26 cellular contexts compared by ENCODE assay signal in the genomic region with DNA sequence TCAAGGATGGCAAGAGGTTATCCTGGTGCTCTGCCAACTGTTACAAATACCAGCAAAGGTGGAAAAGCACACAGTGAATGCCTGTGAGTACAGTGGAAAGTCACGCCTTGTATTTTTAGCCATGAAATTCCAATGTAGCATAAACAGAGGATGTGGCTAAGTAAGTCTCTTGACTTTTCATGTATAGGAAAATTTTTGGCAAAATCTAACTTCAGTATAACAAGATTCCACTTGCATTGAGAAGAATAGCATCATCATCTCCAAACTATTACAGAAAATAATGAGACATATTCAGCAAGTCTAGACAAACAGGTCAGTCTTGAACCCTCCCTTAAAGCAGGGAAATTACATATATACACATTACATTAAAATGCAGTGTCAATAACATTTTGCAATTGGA. TPM values are rescaled to one million over a fixed set of nuclear protein-coding genes. Genes with fewer than 3 reads are reported as not detected.
A peak's percentile ranks its signal among the peaks of the same experiment; 100 is the strongest.
DNase-seq lines count a peak whose midpoint lies in the region; ATAC-seq, FAIRE-seq and TF ChIP-seq lines count a peak whose summit lies in the region.
"Had no signal": no experiment of that assay in that cellular context is flagged by ENCODE, and none has a peak within 500 bp of the region (broad histone marks: within the 10 kb centered on the region; RNA-seq: fewer than 3 reads in every experiment).

No MANE protein-coding gene starts in this region.

- H3K27ac Mint-ChIP-seq in HFFc6, result peak overlapping the region; percentile 67
- H3K27ac Mint-ChIP-seq: CD4-positive, alpha-beta T cell had no signal

- peak; percentile 44 for DNase-seq in HFFc6
- DNase-seq in RWPE2 (ENCODE audit: low spot score), result no peak
- no peak for DNase-seq in smooth muscle cell (lab: John Stamatoyannopoulos, UW; ENCODE audit: unreplicated experiment)
- no peak for DNase-seq in neuronal stem cell (ENCODE audit: low spot score)
- DNase-seq in germinal center (ENCODE audit: low spot score), result no peak
- DNase-seq in HepG2 (ENCODE audit: low spot score), result no peak
- DNase-seq: AML-193; CD4-positive, alpha-beta T cell; GOT3; KG1; MM.1S; NCI-H2029; NCI-H2227 treated with DMSO at 0.1 percent for 48 hours; NCI-H510A; NCI-H69; SK-N-SH; SW 1271 had no signal

- peaks cover 59% of the 10 kb centered on the region for H3K4me1 Mint-ChIP-seq in HFFc6 (ENCODE audit: low read depth)

- H3K9me3 Mint-ChIP-seq in HFFc6, result no peaks in the 10 kb centered on the region
- H3K9me3 Mint-ChIP-seq: CD4-positive, alpha-beta T cell had no signal

- H3K79me2 ChIP-seq in smooth muscle cell (ENCODE audit: low read depth) (no peaks in the 10 kb centered on the region), HepG2 (ENCODE audit: insufficient read depth, low read length) (no peaks in the 10 kb centered on the region)

- no peak overlapping the region for H3K23ac ChIP-seq in neuronal stem cell (ENCODE audit: low read depth, low read length, poor library complexity)

- no peak for TF ChIP-seq CTCF in HFFc6 (IDR thresholded peaks at IDR 0.05)
- no peak for TF ChIP-seq CTCF in RWPE2 (IDR thresholded peaks at IDR 0.05; ENCODE audit: poor library complexity, severe bottlenecking)
- no peak for TF ChIP-seq CTCF in smooth muscle cell (IDR thresholded peaks at IDR 0.05; ENCODE audit: borderline replicate concordance, insufficient read depth, poor library complexity, severe bottlenecking)
- TF ChIP-seq CTCF in HepG2 (CRISPR knock-in tag; IDR thresholded peaks at IDR 0.05), result no peak

- peak; percentile 84 for ATAC-seq in RWPE2 (ENCODE audit: low read depth)
- no peak for ATAC-seq in HepG2
- ATAC-seq: A549, Panc1 had no signal

- H3K18ac ChIP-seq in neuronal stem cell (ENCODE audit: low read length), result no peak overlapping the region

- no peak overlapping the region for H3K4ac ChIP-seq in neuronal stem cell (ENCODE audit: low read length)

- H4K20me1 ChIP-seq in smooth muscle cell (ENCODE audit: low read depth) (no peaks in the 10 kb centered on the region), HepG2 (ENCODE audit: insufficient read depth, low read length) (no peaks in the 10 kb centered on the region)
- H4K20me1 ChIP-seq: BLaER1 treated with 17β-estradiol and CSF1 and Interleukin-3, amounts not matched to agents 10 nM and 100 nM had no signal

- TF ChIP-seq RAD21 in HepG2 (CRISPR knock-in tag; IDR thresholded peaks at IDR 0.05), result no peak

- no peak overlapping the region for H2BK120ac ChIP-seq in neuronal stem cell (ENCODE audit: low read depth, low read length)

- no peak for TF ChIP-seq EP300 in HepG2 (IDR thresholded peaks at IDR 0.05; ENCODE audit: low read depth in 2 of 2, low read length in 2 of 2)
- no peak for TF ChIP-seq EP300 in HepG2 (CRISPR knock-in tag; IDR thresholded peaks at IDR 0.05; ENCODE audit: borderline replicate concordance)

- H3K36me3 ChIP-seq in RWPE2 (ENCODE audit: low read depth) (no peaks in the 10 kb centered on the region), esophagus (ENCODE audit: control insufficient read depth in 2 of 2, insufficient read depth in 2 of 2, low read length in 1 of 2) (peaks cover 2% of the 10 kb centered on the region in 2 donors), smooth muscle cell (ENCODE audit: low read depth) (no peaks in the 10 kb centered on the region), neuronal stem cell (replicated peaks in 1 of 2; ENCODE audit: control insufficient read depth in 2 of 2, insufficient read depth in 2 of 2, low read length in 2 of 2) (no peaks in the 10 kb centered on the region), HepG2 (replicated peaks in 1 of 2; ENCODE audit: control insufficient read depth in 1 of 2, insufficient read depth in 2 of 2, low read length in 2 of 2) (no peaks in the 10 kb centered on the region)
- H3K36me3 ChIP-seq: BLaER1 treated with 17β-estradiol and CSF1 and Interleukin-3, amounts not matched to agents 10 nM and 100 nM; HAP-1 had no signal

- no peak for FAIRE-seq in HepG2 (lab: Jason Lieb, UNC)
- FAIRE-seq: A549, D721Med, G401.6, GM12891, HTR-8/SVneo had no signal

- no peaks in the 10 kb centered on the region for H3K27me3 Mint-ChIP-seq in HFFc6 (ENCODE audit: insufficient read depth)

- H3K14ac ChIP-seq in neuronal stem cell (ENCODE audit: low read length), result no peak overlapping the region

- no TSS peak for BruUV-seq in HepG2 (replicated peaks; lab: Mats Ljungman, UMichigan)

- intact Hi-C loops in HepG2 (cut with micrococcal nuclease; ENCODE audit: unreplicated experiment), result no loop called here

- H3K9ac ChIP-seq in smooth muscle cell (ENCODE audit: low read depth) (no peak overlapping the region), neuronal stem cell (ENCODE audit: low read depth, low read length, poor library complexity) (no peak overlapping the region), HepG2 (ENCODE audit: insufficient read depth, low read depth, low read length) (no peak overlapping the region)
- H3K9ac ChIP-seq: BLaER1 treated with 17β-estradiol and CSF1 and Interleukin-3, amounts not matched to agents 10 nM and 100 nM; SK-N-SH had no signal

- no peak overlapping the region for H2BK12ac ChIP-seq in neuronal stem cell (ENCODE audit: low read length)

- no peaks in the 10 kb centered on the region for H3K9me3 ChIP-seq in RWPE2 (ENCODE audit: severe bottlenecking)
- no peaks in the 10 kb centered on the region for H3K9me3 ChIP-seq in esophagus (ENCODE audit: control insufficient read depth in 2 of 2, insufficient read depth in 1 of 2, low read depth in 1 of 2, low read length in 1 of 2)
- no peaks in the 10 kb centered on the region for H3K9me3 ChIP-seq in smooth muscle cell (replicated peaks; ENCODE audit: low read depth)
- H3K9me3 ChIP-seq in neuronal stem cell (replicated peaks in 1 of 2; ENCODE audit: control insufficient read depth in 2 of 2, insufficient read depth in 1 of 2, low read depth in 1 of 2, low read length in 2 of 2), result peaks cover 0 to 3% of the 10 kb centered on the region in 2 donors
- H3K9me3 ChIP-seq in HepG2 (ENCODE audit: low read length), result no peaks in the 10 kb centered on the region
- H3K9me3 ChIP-seq: A549; BLaER1 treated with 17β-estradiol and CSF1 and Interleukin-3, amounts not matched to agents 10 nM and 100 nM; HAP-1; SK-N-SH had no signal

- H2AFZ ChIP-seq in smooth muscle cell (ENCODE audit: low read depth) (peak overlapping the region; percentile 7), neuronal stem cell (ENCODE audit: low read length) (no peak overlapping the region), HepG2 (ENCODE audit: low read length) (no peak overlapping the region)

- peak overlapping the region; percentile 53 for H3K4me3 Mint-ChIP-seq in HFFc6
- H3K4me3 Mint-ChIP-seq: CD4-positive, alpha-beta T cell had no signal

- no peak for TF ChIP-seq POLR2A in HepG2 (IDR thresholded peaks at IDR 0.05; ENCODE audit: insufficient read depth in 1 of 2, low read depth in 2 of 2, low read length in 2 of 2)

- CTCF ChIA-PET in HepG2 (lab: Yijun Ruan, JAX; ENCODE audit: low intra/inter-chr PET ratio, low total read pairs), result no interaction called here

- H3K36me3 Mint-ChIP-seq in HFFc6 (ENCODE audit: low read depth), result peaks cover 13% of the 10 kb centered on the region

- H2BK15ac ChIP-seq in neuronal stem cell (ENCODE audit: low read length), result no peak overlapping the region

- H3K4me1 ChIP-seq in RWPE2 (ENCODE audit: insufficient read depth, poor library complexity, severe bottlenecking) (peaks cover 26% of the 10 kb centered on the region), esophagus (ENCODE audit: control insufficient read depth in 2 of 2, insufficient read depth in 2 of 2, low read length in 1 of 2) (no peaks in the 10 kb centered on the region), smooth muscle cell (ENCODE audit: low read depth) (no peaks in the 10 kb centered on the region), neuronal stem cell (ENCODE audit: control insufficient read depth in 2 of 2, insufficient read depth in 1 of 2, low read depth in 1 of 2, low read length in 2 of 2) (peaks cover 0 to 3% of the 10 kb centered on the region in 2 donors), HepG2 (ENCODE audit: insufficient read depth, low read length) (no peaks in the 10 kb centered on the region)
- H3K4me1 ChIP-seq: A549, HAP-1 had no signal

- no peak overlapping the region for H4K91ac ChIP-seq in neuronal stem cell (ENCODE audit: low read depth, low read length, poor library complexity)

- H3K27ac ChIP-seq in RWPE2 (ENCODE audit: poor library complexity, severe bottlenecking) (peak overlapping the region; percentile 88), esophagus (ENCODE audit: low read depth in 2 of 2, low read length in 1 of 2) (peak overlapping the region; percentile 74 to 92), smooth muscle cell (ENCODE audit: low read depth) (peak overlapping the region; percentile 4), neuronal stem cell (replicated peaks; ENCODE audit: low read length) (no peak overlapping the region), HepG2 (ENCODE audit: extremely low read length, insufficient read depth, low read length) (no peak overlapping the region)
- H3K27ac ChIP-seq: A549; BLaER1 treated with 17β-estradiol and CSF1 and Interleukin-3, amounts not matched to agents 10 nM and 100 nM had no signal

- POLR2A ChIA-PET in HepG2 (lab: Yijun Ruan, JAX), result no interaction called here

- no peaks in the 10 kb centered on the region for H3F3A ChIP-seq in smooth muscle cell (ENCODE audit: low read depth)

- H3K4me2 ChIP-seq in smooth muscle cell (peak overlapping the region; percentile 11), neuronal stem cell (ENCODE audit: insufficient read depth, low read length, poor library complexity, severe bottlenecking) (no peak overlapping the region), HepG2 (ENCODE audit: low read depth, low read length) (no peak overlapping the region)
- H3K4me2 ChIP-seq: A549; BLaER1 treated with 17β-estradiol and CSF1 and Interleukin-3, amounts not matched to agents 10 nM and 100 nM; SK-N-SH had no signal

- no peaks in the 10 kb centered on the region for H3K27me3 ChIP-seq in RWPE2 (ENCODE audit: insufficient read depth, poor library complexity, severe bottlenecking)
- no peaks in the 10 kb centered on the region for H3K27me3 ChIP-seq in esophagus (ENCODE audit: control insufficient read depth in 1 of 2, insufficient read depth in 2 of 2, low read length in 2 of 2)
- H3K27me3 ChIP-seq in smooth muscle cell (ENCODE audit: low read depth), result no peaks in the 10 kb centered on the region
- H3K27me3 ChIP-seq in neuronal stem cell (ENCODE audit: control insufficient read depth in 3 of 3, insufficient read depth in 3 of 3, low read depth in 1 of 3, low read length in 3 of 3), result peaks cover 0 to 3% (median 0%) of the 10 kb centered on the region in 3 experiments
- H3K27me3 ChIP-seq in HepG2 (ENCODE audit: control insufficient read depth in 1 of 2, insufficient read depth in 2 of 2, low read length in 2 of 2), result no peaks in the 10 kb centered on the region
- H3K27me3 ChIP-seq: BLaER1 treated with 17β-estradiol and CSF1 and Interleukin-3, amounts not matched to agents 10 nM and 100 nM had no signal

- H3K4me3 ChIP-seq in RWPE2 (ENCODE audit: severe bottlenecking), result no peak overlapping the region
- H3K4me3 ChIP-seq in esophagus (ENCODE audit: low read depth in 1 of 2, low read length in 2 of 2), result no peak overlapping the region
- H3K4me3 ChIP-seq in smooth muscle cell, result no peak overlapping the region
- no peak overlapping the region for H3K4me3 ChIP-seq in neuronal stem cell (ENCODE audit: low read length in 2 of 2)
- H3K4me3 ChIP-seq in HepG2 (replicated peaks in 1 of 3; ENCODE audit: insufficient read depth in 1 of 3, low read depth in 2 of 3, low read length in 3 of 3), result no peak overlapping the region
- H3K4me3 ChIP-seq: A549; BLaER1 treated with 17β-estradiol and CSF1 and Interleukin-3, amounts not matched to agents 10 nM and 100 nM; HAP-1 had no signal

- no peak overlapping the region for H4K8ac ChIP-seq in neuronal stem cell (ENCODE audit: low read depth, low read length)

- no peaks in the 10 kb centered on the region for H3K79me1 ChIP-seq in neuronal stem cell (ENCODE audit: low read depth, low read length)

- WGBS in esophagus, 2 donors, result 45 to 60% methylated on average over 1 of the region's 1 CpG
- 93% methylated on average over 1 of the region's 1 CpG for WGBS in smooth muscle cell (ENCODE audit: low lambda C conversion rate)
- WGBS in neuronal stem cell (ENCODE audit: extremely low coverage in 2 of 2, insufficient read length in 2 of 2, insufficient replicate concordance in 1 of 2), 2 donors, result no CpG with 5 or more reads among the region's 1 CpG
- WGBS in HepG2 (ENCODE audit: low lambda C conversion rate), result 13% methylated on average over 1 of the region's 1 CpG

- in situ Hi-C loops in HepG2 (cut with HindIII; ENCODE audit: extremely low pct_ligation_motif_present, low pct_unique_long_range_greater_than_20kb), result no loop called here

- no peak overlapping the region for H2AK5ac ChIP-seq in neuronal stem cell (ENCODE audit: low read depth, low read length)

- no peak overlapping the region for H2BK5ac ChIP-seq in neuronal stem cell (ENCODE audit: low read length)

RNA-seq across cellular contexts. Expression of a gene that starts 7.9 kb away (rescaled TPM):
- total RNA-seq in HFFc6 (2021; fragmentation: NEBNext Ultra II Directional; extraction: Animal tissue kit (Norgen Biotek cat#: 25700)), result under 1 TPM; 0.28 to 0.73 (median 0.57) TPM
- 1 to 10 TPM; 2.8 to 7.0 TPM for polyA plus RNA-seq in esophagus
- 1.3 and 1.4 TPM in 2 replicates for total RNA-seq in smooth muscle cell
- polyA plus RNA-seq in smooth muscle cell, result 0.34 TPM in 1 of 2 replicates, not detected in the other
- 0.04 TPM for polyA plus RNA-seq in neuronal stem cell (2013, experiment 1 of 2)
- polyA plus RNA-seq in neuronal stem cell (2013, experiment 2 of 2), result 0.03 TPM
- not detected in 2 replicates for total RNA-seq in HepG2 (2016; rRNA removed; fragmentation: Illumina TruSeq; extraction: Trizol)
- total RNA-seq in HepG2 (2016; cell fraction: cytosol; rRNA removed; fragmentation: Illumina TruSeq; extraction: Trizol; ENCODE audit: low read depth), result not detected in 2 replicates
- total RNA-seq in HepG2 (2016; cell fraction: insoluble cytoplasmic fraction; rRNA removed; fragmentation: Illumina TruSeq; extraction: Trizol), result not detected in 2 replicates
- not detected in 2 replicates for total RNA-seq in HepG2 (2016; cell fraction: membrane; rRNA removed; fragmentation: Illumina TruSeq; extraction: Trizol)
- not detected in 2 replicates for total RNA-seq in HepG2 (2016; cell fraction: nucleus; rRNA removed; fragmentation: Illumina TruSeq; extraction: Trizol)
- not detected in 2 replicates for polyA plus RNA-seq in HepG2 (2011; rRNA removed)
- not detected in 2 replicates for polyA plus RNA-seq in HepG2 (2011; cell fraction: cytosol; rRNA removed)
- 0.10 TPM in 1 of 2 replicates, not detected in the other for polyA plus RNA-seq in HepG2 (2011; cell fraction: nucleus; rRNA removed)
- polyA plus RNA-seq in HepG2 (2012), result not detected in 2 replicates
- not detected in 2 replicates for polyA plus RNA-seq in HepG2 (2016; cell fraction: cytosol; fragmentation: Illumina TruSeq; extraction: Trizol; ENCODE audit: low read depth)
- polyA plus RNA-seq in HepG2 (2016; cell fraction: insoluble cytoplasmic fraction; fragmentation: Illumina TruSeq; extraction: Trizol; ENCODE audit: low read depth), result not detected in 2 replicates
- not detected in 2 replicates for polyA plus RNA-seq in HepG2 (2016; cell fraction: membrane; fragmentation: Illumina TruSeq; extraction: Trizol; ENCODE audit: low read depth)
- polyA plus RNA-seq in HepG2 (2016; cell fraction: nucleus; fragmentation: Illumina TruSeq; extraction: Trizol; ENCODE audit: insufficient read depth, low read depth), result not detected in 2 replicates
- 0.22 and 0.37 TPM in 2 replicates for polyA minus RNA-seq in HepG2 (2011; rRNA and poly(A)+ RNA removed; ENCODE audit: low replicate concordance)
- polyA minus RNA-seq in HepG2 (2011; cell fraction: cytosol; rRNA and poly(A)+ RNA removed), result not detected in 2 replicates
- not detected in 2 replicates for polyA minus RNA-seq in HepG2 (2011; cell fraction: nucleus; rRNA and poly(A)+ RNA removed)
- total RNA-seq: CD4-positive, alpha-beta T cell had no signal
- polyA plus RNA-seq: A549, SK-N-SH had no signal

RNA-seq across cellular contexts. Expression of a gene that starts 50.9 kb away (rescaled TPM):
- 1 to 10 TPM in 5 of 6 experiments, under 1 TPM in 1; 0.66 to 2.5 (median 1.5) TPM for total RNA-seq in HFFc6 (2021; fragmentation: NEBNext Ultra II Directional; extraction: Animal tissue kit (Norgen Biotek cat#: 25700))
- polyA plus RNA-seq in esophagus (1 to 10 TPM; 1.0 to 2.0 TPM), smooth muscle cell (not detected in 2 replicates), HepG2 (2011; rRNA removed) (0.25 and 0.63 TPM in 2 replicates)
- total RNA-seq in smooth muscle cell (1.3 and 5.1 TPM in 2 replicates), HepG2 (2016; rRNA removed; fragmentation: Illumina TruSeq; extraction: Trizol) (not detected in 2 replicates)
- polyA plus RNA-seq in neuronal stem cell (2013, experiment 1 of 2), result 1.6 TPM
- 2.2 TPM for polyA plus RNA-seq in neuronal stem cell (2013, experiment 2 of 2)
- total RNA-seq in HepG2 (2016; cell fraction: cytosol; rRNA removed; fragmentation: Illumina TruSeq; extraction: Trizol; ENCODE audit: low read depth), result 0.44 TPM in 1 of 2 replicates, not detected in the other
- total RNA-seq in HepG2 (2016; cell fraction: insoluble cytoplasmic fraction; rRNA removed; fragmentation: Illumina TruSeq; extraction: Trizol), result not detected in 2 replicates
- 0.40 TPM in 1 of 2 replicates, not detected in the other for total RNA-seq in HepG2 (2016; cell fraction: membrane; rRNA removed; fragmentation: Illumina TruSeq; extraction: Trizol)
- not detected in 2 replicates for total RNA-seq in HepG2 (2016; cell fraction: nucleus; rRNA removed; fragmentation: Illumina TruSeq; extraction: Trizol)
- 0.12 and 0.15 TPM in 2 replicates for polyA plus RNA-seq in HepG2 (2011; cell fraction: cytosol; rRNA removed)
- not detected in 2 replicates for polyA plus RNA-seq in HepG2 (2011; cell fraction: nucleus; rRNA removed)
- polyA plus RNA-seq in HepG2 (2012), result 0.19 TPM in 1 of 2 replicates, not detected in the other
- polyA plus RNA-seq in HepG2 (2016; cell fraction: cytosol; fragmentation: Illumina TruSeq; extraction: Trizol; ENCODE audit: low read depth), result 0.60 and 0.75 TPM in 2 replicates
- not detected in 2 replicates for polyA plus RNA-seq in HepG2 (2016; cell fraction: insoluble cytoplasmic fraction; fragmentation: Illumina TruSeq; extraction: Trizol; ENCODE audit: low read depth)
- 0.40 and 0.87 TPM in 2 replicates for polyA plus RNA-seq in HepG2 (2016; cell fraction: membrane; fragmentation: Illumina TruSeq; extraction: Trizol; ENCODE audit: low read depth)
- polyA plus RNA-seq in HepG2 (2016; cell fraction: nucleus; fragmentation: Illumina TruSeq; extraction: Trizol; ENCODE audit: insufficient read depth, low read depth), result not detected in 2 replicates
- polyA minus RNA-seq in HepG2 (2011; rRNA and poly(A)+ RNA removed; ENCODE audit: low replicate concordance), result 1.2 TPM in 1 of 2 replicates, not detected in the other
- not detected in 2 replicates for polyA minus RNA-seq in HepG2 (2011; cell fraction: cytosol; rRNA and poly(A)+ RNA removed)
- not detected in 2 replicates for polyA minus RNA-seq in HepG2 (2011; cell fraction: nucleus; rRNA and poly(A)+ RNA removed)
- total RNA-seq: CD4-positive, alpha-beta T cell had no signal

Comparison
In these comparisons a context has a peak if more than half of its experiments do, and no peak if none do; other contexts are left out.
1. H3K27ac ChIP-seq: peak in RWPE2 (single experiment), esophagus (2 of 2) and smooth muscle cell (single experiment); none in neuronal stem cell (single experiment) and HepG2 (single experiment).